ENCODE assay signal across 13 cellular contexts in the genomic region with DNA sequence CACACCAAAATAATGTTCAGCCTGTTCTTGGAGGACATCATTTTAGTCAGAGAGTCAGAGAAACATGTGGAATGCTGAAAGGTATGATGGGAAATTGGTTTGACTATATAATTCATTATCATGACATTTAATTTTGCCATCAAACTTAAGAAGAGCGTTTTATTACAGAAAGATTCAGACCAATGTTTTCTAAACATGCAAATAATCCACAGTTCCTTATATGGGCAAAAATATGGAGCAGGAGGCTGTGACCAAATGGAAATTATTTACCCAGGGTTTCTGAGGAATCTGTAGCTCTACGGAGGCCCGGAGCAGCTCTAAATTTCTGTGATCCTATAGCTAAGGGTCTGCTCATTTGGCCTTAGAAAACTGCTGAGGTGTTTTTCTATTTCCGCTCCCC. TPM values are rescaled to one million over a fixed set of nuclear protein-coding genes. Genes with fewer than 3 reads are reported as not detected.
A peak's percentile ranks its signal among the peaks of the same experiment; 100 is the strongest.
DNase-seq lines count a peak whose midpoint lies in the region; ATAC-seq and TF ChIP-seq lines count a peak whose summit lies in the region.
"Had no signal": no experiment of that assay in that cellular context is flagged by ENCODE, and none has a peak within 500 bp of the region (broad histone marks: within the 10 kb centered on the region; RNA-seq: fewer than 3 reads in every experiment).

No MANE protein-coding gene starts in this region.

- no TSS peak for BruUV-seq in IMR-90 (replicated peaks; lab: Mats Ljungman, UMichigan)

- no peak overlapping the region for H3K56ac ChIP-seq in IMR-90 (ENCODE audit: extremely low read depth, insufficient read depth, low read length)

- TF ChIP-seq CTCF in IMR-90 (conservative IDR thresholded peaks at IDR 0.05; ENCODE audit: low read depth, low read length) = no peak
- no peak for TF ChIP-seq CTCF in fibroblast of villous mesenchyme (IDR thresholded peaks at IDR 0.05; ENCODE audit: insufficient read depth, low read depth, low read length)

- no peak overlapping the region for H3K23ac ChIP-seq in IMR-90 (ENCODE audit: low read depth, low read length)

- H3K4ac ChIP-seq in IMR-90 (ENCODE audit: low read depth, low read length) = no peak overlapping the region

- no peak overlapping the region for H3K14ac ChIP-seq in IMR-90 (replicated peaks; ENCODE audit: low read depth, low read length)

- dilution Hi-C loops in IMR-90 (cut with HindIII; ENCODE audit: low sequenced_read_pairs, unreplicated experiment) = no loop called here

- H2BK5ac ChIP-seq in IMR-90 (ENCODE audit: low read depth, low read length, poor library complexity, severe bottlenecking) = no peak overlapping the region

- no peaks in the 10 kb centered on the region for H3K9me3 ChIP-seq in IMR-90 (ENCODE audit: control insufficient read depth, insufficient read depth, low read length)

- ATAC-seq in IMR-90 (ENCODE audit: low read depth) (no peak), HG02678 (IDR thresholded peaks at IDR 0.05; ENCODE audit: unreplicated experiment) (no peak)
- ATAC-seq: CD8-positive, alpha-beta T cell had no signal

- H3K4me2 ChIP-seq in IMR-90 (ENCODE audit: low read depth, low read length) = no peak overlapping the region

- 0 out of 2 replicates have a peak overlapping the region, but pooled peaks have one; percentile 3 for H2BK120ac ChIP-seq in IMR-90 (ENCODE audit: low read depth, low read length)

- no peak overlapping the region for H2AK9ac ChIP-seq in IMR-90 (replicated peaks; ENCODE audit: low read depth, low read length, poor library complexity)

- TF ChIP-seq RAD21 in IMR-90 (IDR thresholded peaks at IDR 0.05; ENCODE audit: low read length) = no peak

- peak overlapping the region; percentile 35 for H2BK20ac ChIP-seq in IMR-90 (ENCODE audit: low read depth, low read length)

- no peak overlapping the region; the same call in 2 of the 3 replicates for H2BK15ac ChIP-seq in IMR-90 (ENCODE audit: low read depth, low read length)

- no peak overlapping the region for H2AFZ ChIP-seq in IMR-90 (replicated peaks; ENCODE audit: low read length, poor library complexity)

- peaks cover 21% of the 10 kb centered on the region for H3K4me1 ChIP-seq in IMR-90 (ENCODE audit: control insufficient read depth, insufficient read depth, low read length)

- no peak overlapping the region for H3K4me3 ChIP-seq in IMR-90 (ENCODE audit: insufficient read depth, low read depth, low read length)
- no peak overlapping the region for H3K4me3 ChIP-seq in fibroblast of villous mesenchyme (ENCODE audit: low read depth, low read length)

- H3K36me3 ChIP-seq in IMR-90 (ENCODE audit: control insufficient read depth, insufficient read depth, low read length) = no peaks in the 10 kb centered on the region

- H3K27me3 ChIP-seq in IMR-90 (ENCODE audit: control insufficient read depth, insufficient read depth, low read length) = no peaks in the 10 kb centered on the region

- no CpG with 5 or more reads among the region's 4 CpGs for WGBS in IMR-90 (ENCODE audit: extremely low coverage in 2 of 2, insufficient read length in 1 of 2), 2 experiments

- no peak overlapping the region for H3K9ac ChIP-seq in IMR-90 (ENCODE audit: low read depth, low read length)

- H3K18ac ChIP-seq in IMR-90 (ENCODE audit: low read depth, low read length) = peak overlapping the region; percentile 26; the same call in 1 of the 2 replicates

- peaks cover 19% of the 10 kb centered on the region for H3K9me1 ChIP-seq in IMR-90 (ENCODE audit: insufficient read depth, low read length)

- no peaks in the 10 kb centered on the region for H3K79me1 ChIP-seq in IMR-90 (ENCODE audit: low read depth in 1 of 2, low read length in 2 of 2)

- H4K20me1 ChIP-seq in IMR-90 (ENCODE audit: insufficient read depth, low read length) = no peaks in the 10 kb centered on the region

- POLR2A ChIA-PET in IMR-90 (lab: Charles Lee; ENCODE audit: unreplicated experiment) = interaction anchor here (0.6 kb wide), 1 partner anchor 17 kb away, joined by 6 read pairs; no protein-coding TSS in a partner anchor

- CTCF ChIA-PET in IMR-90 (lab: Yijun Ruan, JAX) = interaction anchor here (0.6 to 0.7 kb wide), 2 partner anchors 500 to 1693 kb away, joined by 3 to 6 read pairs; no protein-coding TSS in a partner anchor

- no peak overlapping the region for H4K5ac ChIP-seq in IMR-90 (ENCODE audit: low read depth, low read length)

- in situ Hi-C loops in IMR-90 (cut with MboI; ENCODE audit: low sequenced_read_pairs) = loop anchor here (5.0 kb wide), 1 partner anchor 75 kb away; no protein-coding TSS in a partner anchor

- TF ChIP-seq POLR2A in IMR-90 (IDR thresholded peaks at IDR 0.05; ENCODE audit: low read depth, low read length) = no peak

- intact Hi-C loops in IMR-90 (cut with micrococcal nuclease) = loop anchor here (5.0 kb wide), 2 partner anchors 75 to 95 kb away; a partner anchor contains a TSS

- H4K91ac ChIP-seq in IMR-90 (ENCODE audit: insufficient read depth, low read depth, low read length) = no peak overlapping the region

- no peak overlapping the region for H3K27ac ChIP-seq in IMR-90 (ENCODE audit: insufficient read depth, low read length)

- H2AK5ac ChIP-seq in IMR-90 (ENCODE audit: low read depth, low read length) = 0 out of 2 replicates have a peak overlapping the region, but pooled peaks have one; percentile 48

- H4K8ac ChIP-seq in IMR-90 (ENCODE audit: low read depth in 2 of 2, low read length in 2 of 2) = no peak overlapping the region

- DNase-seq in COLO829 (ENCODE audit: low spot score) (peak; percentile 35), IMR-90 (no peak), fibroblast of villous mesenchyme (ENCODE audit: low read depth) (peak; percentile 69), NCI-H2081 treated with DMSO at 0.1 percent for 48 hours (lab: John Stamatoyannopoulos, UW) (no peak)
- DNase-seq in activated CD8-positive, alpha-beta memory T cell treated with anti-CD3 and anti-CD28 coated beads, Interleukin-2, amount 50 U/mL, for 48 hours = no peak
- no peak for DNase-seq in activated effector memory CD4-positive, alpha-beta T cell treated with anti-CD3 and anti-CD28 coated beads, Interleukin-2, amount 50 U/mL, for 16 hours
- DNase-seq: CD8-positive, alpha-beta T cell; DMS 273 treated with DMSO at 0.1 percent for 48 hours; KG1 had no signal

TF ChIP-seq in IMR-90, 13 proteins besides CTCF, POLR2A, EP300 and RAD21:
- TF ChIP-seq NFE2L2 (IDR thresholded peaks at IDR 0.05; ENCODE audit: low read depth, low read length) (no peak), SMC3 (IDR thresholded peaks at IDR 0.05; ENCODE audit: low read depth, low read length) (no peak), FOS (IDR thresholded peaks at IDR 0.05; ENCODE audit: low read depth, low read length) (no peak), CEBPB (IDR thresholded peaks at IDR 0.05; ENCODE audit: low read depth, low read length) (no peak), MAFK (IDR thresholded peaks at IDR 0.05; ENCODE audit: low read depth, low read length) (no peak), MXI1 (IDR thresholded peaks at IDR 0.05; ENCODE audit: borderline replicate concordance, low read depth, low read length) (no peak), RCOR1 (IDR thresholded peaks at IDR 0.05; ENCODE audit: insufficient replicate concordance, low read length) (no peak), RFX5 (IDR thresholded peaks at IDR 0.05; ENCODE audit: low read depth, low read length) (no peak), MAZ (IDR thresholded peaks at IDR 0.05; ENCODE audit: borderline replicate concordance, low read depth, low read length) (no peak), CHD1 (IDR thresholded peaks at IDR 0.05; ENCODE audit: low read depth, low read length) (no peak), BHLHE40 (IDR thresholded peaks at IDR 0.05; ENCODE audit: low read depth, low read length) (no peak)
- TF ChIP-seq, protein P1, sequence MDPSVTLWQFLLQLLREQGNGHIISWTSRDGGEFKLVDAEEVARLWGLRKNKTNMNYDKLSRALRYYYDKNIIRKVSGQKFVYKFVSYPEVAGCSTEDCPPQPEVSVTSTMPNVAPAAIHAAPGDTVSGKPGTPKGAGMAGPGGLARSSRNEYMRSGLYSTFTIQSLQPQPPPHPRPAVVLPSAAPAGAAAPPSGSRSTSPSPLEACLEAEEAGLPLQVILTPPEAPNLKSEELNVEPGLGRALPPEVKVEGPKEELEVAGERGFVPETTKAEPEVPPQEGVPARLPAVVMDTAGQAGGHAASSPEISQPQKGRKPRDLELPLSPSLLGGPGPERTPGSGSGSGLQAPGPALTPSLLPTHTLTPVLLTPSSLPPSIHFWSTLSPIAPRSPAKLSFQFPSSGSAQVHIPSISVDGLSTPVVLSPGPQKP (IDR thresholded peaks at IDR 0.05; ENCODE audit: borderline replicate concordance, low read depth, low read length) = no peak
- TF ChIP-seq, protein P2, sequence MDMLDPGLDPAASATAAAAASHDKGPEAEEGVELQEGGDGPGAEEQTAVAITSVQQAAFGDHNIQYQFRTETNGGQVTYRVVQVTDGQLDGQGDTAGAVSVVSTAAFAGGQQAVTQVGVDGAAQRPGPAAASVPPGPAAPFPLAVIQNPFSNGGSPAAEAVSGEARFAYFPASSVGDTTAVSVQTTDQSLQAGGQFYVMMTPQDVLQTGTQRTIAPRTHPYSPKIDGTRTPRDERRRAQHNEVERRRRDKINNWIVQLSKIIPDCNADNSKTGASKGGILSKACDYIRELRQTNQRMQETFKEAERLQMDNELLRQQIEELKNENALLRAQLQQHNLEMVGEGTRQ (IDR thresholded peaks at IDR 0.05; ENCODE audit: low read depth, low read length) = no peak
TF ChIP-seq in IMR-90: peak in this region for 0.

RNA-seq across cellular contexts. Expression of a gene that starts 33.2 kb away (rescaled TPM):
- under 0.01 and 0.18 TPM in 2 replicates for total RNA-seq in IMR-90 (2012; rRNA removed)
- polyA plus RNA-seq in IMR-90 (2012; rRNA removed) = 0.12 and 0.13 TPM in 2 replicates
- polyA plus RNA-seq in IMR-90 (2012; cell fraction: cytosol; rRNA removed) = 0.05 and 0.09 TPM in 2 replicates
- polyA plus RNA-seq in IMR-90 (2012; cell fraction: nucleus; rRNA removed; ENCODE audit: low replicate concordance) = 0.05 and 0.10 TPM in 2 replicates
- under 0.01 and 0.64 TPM in 2 replicates for total RNA-seq in fibroblast of villous mesenchyme
- total RNA-seq: Daoy, H7 had no signal
- polyA plus RNA-seq: CD14-positive monocyte had no signal

Comparison
In these comparisons a context has a peak if more than half of its experiments do, and no peak if none do; other contexts are left out.
1. DNase-seq: peak in COLO829 (single experiment) and fibroblast of villous mesenchyme (single experiment); none in IMR-90 (single experiment), NCI-H2081 treated with DMSO at 0.1 percent for 48 hours (single experiment), activated CD8-positive, alpha-beta memory T cell treated with anti-CD3 and anti-CD28 coated beads, Interleukin-2, amount 50 U/mL, for 48 hours (single experiment) and activated effector memory CD4-positive, alpha-beta T cell treated with anti-CD3 and anti-CD28 coated beads, Interleukin-2, amount 50 U/mL, for 16 hours (single experiment).